9 cellular contexts compared by ENCODE assay signal in genomic region chr2:10909050-10909995, GRCh38. TPM values are rescaled to one million over a fixed set of nuclear protein-coding genes. Genes with fewer than 3 reads are reported as not detected.
DNase-seq lines count a peak whose midpoint lies in the region; ATAC-seq, FAIRE-seq and TF ChIP-seq lines count a peak whose summit lies in the region.
"Had no signal": no experiment of that assay in that cellular context is flagged by ENCODE, and none has a peak within 500 bp of the region (broad histone marks: within the 10 kb centered on the region; RNA-seq: fewer than 3 reads in every experiment).

No MANE protein-coding gene starts in this region.

- no peaks in the 10 kb centered on the region for H3K79me2 ChIP-seq in HepG2 (ENCODE audit: insufficient read depth, low read length)

- CTCF ChIA-PET in HepG2 (lab: Yijun Ruan, JAX; ENCODE audit: low intra/inter-chr PET ratio, low total read pairs), result no interaction called here

- no peak overlapping the region for H3K27ac ChIP-seq in HepG2 (ENCODE audit: extremely low read length, insufficient read depth, low read length)
- H3K27ac ChIP-seq in right lobe of liver, result no peak overlapping the region
- H3K27ac ChIP-seq in upper lobe of right lung, result no peak overlapping the region

- no TSS peak for BruUV-seq in HepG2 (replicated peaks; lab: Mats Ljungman, UMichigan)

- ATAC-seq in HepG2, result peak; percentile 24; the same call in 2 of the 3 replicates
- ATAC-seq in right lobe of liver, result no peak
- ATAC-seq in upper lobe of right lung, result no peak
- no peak for ATAC-seq in GM19452 (IDR thresholded peaks at IDR 0.05; ENCODE audit: unreplicated experiment)
- ATAC-seq in HG03039 (IDR thresholded peaks at IDR 0.05; ENCODE audit: unreplicated experiment), result no peak
- ATAC-seq: T-cell had no signal

- in situ Hi-C loops in HepG2 (cut with HindIII; ENCODE audit: extremely low pct_ligation_motif_present, low pct_unique_long_range_greater_than_20kb), result loop anchor here (10.0 kb wide), 1 partner anchor 215 kb away; no protein-coding TSS in a partner anchor
- in situ Hi-C loops in GM13976 (cut with MboI; ENCODE audit: low sequenced_read_pairs, unreplicated experiment), result no loop called here

- no peak for TF ChIP-seq RAD21 in HepG2 (CRISPR knock-in tag; IDR thresholded peaks at IDR 0.05)

- H3K27me3 ChIP-seq in HepG2 (ENCODE audit: control insufficient read depth in 1 of 2, insufficient read depth in 2 of 2, low read length in 2 of 2) (peaks cover 10 to 53% of the 10 kb centered on the region in 2 experiments), right lobe of liver (peaks cover 0 to 10% of the 10 kb centered on the region in 2 donors), upper lobe of right lung (peaks cover 31% of the 10 kb centered on the region)

- H3K4me1 ChIP-seq in HepG2 (ENCODE audit: insufficient read depth, low read length), result peaks cover 9% of the 10 kb centered on the region
- peaks cover 0 to 4% (median 0%) of the 10 kb centered on the region in 4 donors for H3K4me1 ChIP-seq in right lobe of liver
- no peaks in the 10 kb centered on the region for H3K4me1 ChIP-seq in upper lobe of right lung

- H2AFZ ChIP-seq in HepG2 (ENCODE audit: low read length), result no peak overlapping the region

- no peak for FAIRE-seq in HepG2 (lab: Jason Lieb, UNC)

- H3K36me3 ChIP-seq in HepG2 (replicated peaks in 1 of 2; ENCODE audit: control insufficient read depth in 1 of 2, insufficient read depth in 2 of 2, low read length in 2 of 2) (no peaks in the 10 kb centered on the region), right lobe of liver (no peaks in the 10 kb centered on the region), upper lobe of right lung (no peaks in the 10 kb centered on the region)

- no peak overlapping the region for H3K4me2 ChIP-seq in HepG2 (ENCODE audit: low read depth, low read length)

- H3K9ac ChIP-seq in HepG2 (ENCODE audit: insufficient read depth, low read depth, low read length), result no peak overlapping the region

- H3K4me3 ChIP-seq in HepG2 (replicated peaks in 1 of 3; ENCODE audit: insufficient read depth in 1 of 3, low read depth in 2 of 3, low read length in 3 of 3) (no peak overlapping the region), right lobe of liver (no peak overlapping the region), epithelial cell of esophagus (ENCODE audit: low read length) (no peak overlapping the region), upper lobe of right lung (no peak overlapping the region)

- no peaks in the 10 kb centered on the region; the same call in 1 of the 2 replicates for H4K20me1 ChIP-seq in HepG2 (ENCODE audit: insufficient read depth, low read length)

- TF ChIP-seq POLR2A in HepG2 (IDR thresholded peaks at IDR 0.05; ENCODE audit: insufficient read depth in 1 of 2, low read depth in 2 of 2, low read length in 2 of 2) (no peak), right lobe of liver (IDR thresholded peaks at IDR 0.05) (no peak)

- no peaks in the 10 kb centered on the region for H3K9me3 ChIP-seq in HepG2 (ENCODE audit: low read length)
- no peaks in the 10 kb centered on the region for H3K9me3 ChIP-seq in right lobe of liver
- H3K9me3 ChIP-seq in upper lobe of right lung, result no peaks in the 10 kb centered on the region

- TF ChIP-seq EP300 in HepG2 (IDR thresholded peaks at IDR 0.05; ENCODE audit: low read depth in 2 of 2, low read length in 2 of 2) (no peak), HepG2 (CRISPR knock-in tag; IDR thresholded peaks at IDR 0.05; ENCODE audit: borderline replicate concordance) (no peak)

- POLR2A ChIA-PET in HepG2 (lab: Yijun Ruan, JAX), result no interaction called here

- peak; percentile 23 for DNase-seq in HepG2 (ENCODE audit: low spot score)
- DNase-seq in right lobe of liver, result no peak
- peak; percentile 30 for DNase-seq in NCI-H460 (ENCODE audit: extremely low read depth, low read depth)
- DNase-seq in epithelial cell of esophagus (ENCODE audit: low read depth), result no peak
- DNase-seq in upper lobe of right lung, result no peak
- no peak for DNase-seq in GM13976 (ENCODE audit: low spot score)

- TF ChIP-seq CTCF in HepG2 (CRISPR knock-in tag; IDR thresholded peaks at IDR 0.05), result peak; percentile 52
- peak in 1 of 4 donors; percentile 15 for TF ChIP-seq CTCF in right lobe of liver (IDR thresholded peaks at IDR 0.05)
- peak; percentile 38 for TF ChIP-seq CTCF in epithelial cell of esophagus (IDR thresholded peaks at IDR 0.05; ENCODE audit: insufficient read depth, low read depth, low read length, missing control alignments)
- TF ChIP-seq CTCF in upper lobe of right lung (IDR thresholded peaks at IDR 0.05), result peak; percentile 22
- no peak for TF ChIP-seq CTCF in GM13976 (IDR thresholded peaks at IDR 0.05; ENCODE audit: borderline replicate concordance, control extremely low read depth, extremely low read depth, insufficient read depth, missing control alignments)

- intact Hi-C loops in HepG2 (cut with micrococcal nuclease; ENCODE audit: unreplicated experiment) (no loop called here), right lobe of liver (cut with DNase I) (no loop called here), upper lobe of right lung (cut with DNase I) (no loop called here)

- WGBS in HepG2 (ENCODE audit: low lambda C conversion rate), result 39% methylated on average over 15 of the region's 15 CpGs
- WGBS in right lobe of liver (ENCODE audit: insufficient coverage, low coverage, low lambda C conversion rate, missing lambda C conversion rate), result 52% methylated on average over 11 of the region's 15 CpGs

TF ChIP-seq in HepG2, 621 proteins besides CTCF, POLR2A, EP300 and RAD21 (continues in another document):
- TF ChIP-seq PCBP1 (IDR thresholded peaks at IDR 0.05; ENCODE audit: borderline replicate concordance, low read depth, low read length) (no peak), ZNF232 (CRISPR knock-in tag; IDR thresholded peaks at IDR 0.05; ENCODE audit: borderline replicate concordance) (no peak)

RNA-seq across cellular contexts. Expression of gene KCNF1, which starts 2.4 kb away (rescaled TPM):
- 0.09 and 0.15 TPM in 2 replicates for total RNA-seq in HepG2 (2016; rRNA removed; fragmentation: Illumina TruSeq; extraction: Trizol)
- total RNA-seq in HepG2 (2016; cell fraction: cytosol; rRNA removed; fragmentation: Illumina TruSeq; extraction: Trizol; ENCODE audit: low read depth), result not detected in 2 replicates
- total RNA-seq in HepG2 (2016; cell fraction: insoluble cytoplasmic fraction; rRNA removed; fragmentation: Illumina TruSeq; extraction: Trizol), result 0.24 TPM in 1 of 2 replicates, not detected in the other
- total RNA-seq in HepG2 (2016; cell fraction: membrane; rRNA removed; fragmentation: Illumina TruSeq; extraction: Trizol), result 0.09 and 0.17 TPM in 2 replicates
- total RNA-seq in HepG2 (2016; cell fraction: nucleus; rRNA removed; fragmentation: Illumina TruSeq; extraction: Trizol), result 0.22 TPM in 1 of 2 replicates, not detected in the other
- 0.12 and 0.17 TPM in 2 replicates for polyA plus RNA-seq in HepG2 (2011; rRNA removed)
- polyA plus RNA-seq in HepG2 (2011; cell fraction: cytosol; rRNA removed), result 0.09 and 0.19 TPM in 2 replicates
- 0.14 and 0.16 TPM in 2 replicates for polyA plus RNA-seq in HepG2 (2011; cell fraction: nucleus; rRNA removed)
- polyA plus RNA-seq in HepG2 (2012), result 0.05 TPM in 1 of 2 replicates, not detected in the other
- 0.07 and 0.10 TPM in 2 replicates for polyA plus RNA-seq in HepG2 (2016; cell fraction: cytosol; fragmentation: Illumina TruSeq; extraction: Trizol; ENCODE audit: low read depth)
- polyA plus RNA-seq in HepG2 (2016; cell fraction: insoluble cytoplasmic fraction; fragmentation: Illumina TruSeq; extraction: Trizol; ENCODE audit: low read depth), result 0.13 TPM in 2 replicates
- polyA plus RNA-seq in HepG2 (2016; cell fraction: membrane; fragmentation: Illumina TruSeq; extraction: Trizol; ENCODE audit: low read depth), result 0.15 and 0.18 TPM in 2 replicates
- 0.33 and 0.39 TPM in 2 replicates for polyA plus RNA-seq in HepG2 (2016; cell fraction: nucleus; fragmentation: Illumina TruSeq; extraction: Trizol; ENCODE audit: insufficient read depth, low read depth)
- polyA minus RNA-seq in HepG2 (2011; rRNA and poly(A)+ RNA removed; ENCODE audit: low replicate concordance), result 0.18 TPM in 1 of 2 replicates, not detected in the other
- polyA minus RNA-seq in HepG2 (2011; cell fraction: cytosol; rRNA and poly(A)+ RNA removed), result 0.26 TPM in 1 of 2 replicates, not detected in the other
- not detected in 2 replicates for polyA minus RNA-seq in HepG2 (2011; cell fraction: nucleus; rRNA and poly(A)+ RNA removed)
- not detected for total RNA-seq in right lobe of liver
- total RNA-seq in NCI-H460 (2014; rRNA removed; shearing (Covaris generic)), result 1.6 and 2.3 TPM in 2 replicates
- polyA plus RNA-seq in NCI-H460 (2014; cell fraction: nucleus; rRNA removed), result 2.0 and 2.6 TPM in 2 replicates
- total RNA-seq in upper lobe of right lung, result 0.17 TPM
- total RNA-seq: T-cell had no signal

Comparison
In these comparisons a context has a peak if more than half of its experiments do, and no peak if none do; other contexts are left out.
1. DNase-seq: peak in HepG2 (single experiment) and NCI-H460 (single experiment); none in right lobe of liver (0 of 3), epithelial cell of esophagus (single experiment), upper lobe of right lung (single experiment) and GM13976 (single experiment).